Comparison of ENCODE assay signal across 14 cellular contexts in genomic region chr7:39650676-39651075, GRCh38. TPM values are rescaled to one million over a fixed set of nuclear protein-coding genes. Genes with fewer than 3 reads are reported as not detected.
DNase-seq lines count a peak whose midpoint lies in the region; ATAC-seq, FAIRE-seq and TF ChIP-seq lines count a peak whose summit lies in the region.
"Had no signal": no experiment of that assay in that cellular context is flagged by ENCODE, and none has a peak within 500 bp of the region (broad histone marks: within the 10 kb centered on the region; RNA-seq: fewer than 3 reads in every experiment).

No MANE protein-coding gene starts in this region.

- H2AFZ ChIP-seq in endothelial cell of umbilical vein (ENCODE audit: low read depth, low read length), result no peak overlapping the region

- H3K36me3 ChIP-seq in endothelial cell of umbilical vein (ENCODE audit: control insufficient read depth in 2 of 2, extremely low read depth in 1 of 2, insufficient read depth in 2 of 2, low read length in 2 of 2) (peaks cover 0 to 5% of the 10 kb centered on the region in 2 experiments), aorta (ENCODE audit: control insufficient read depth in 1 of 2, insufficient read depth in 2 of 2, low read length in 1 of 2) (no peaks in the 10 kb centered on the region)

- no peak overlapping the region for H3K9ac ChIP-seq in endothelial cell of umbilical vein (replicated peaks; ENCODE audit: extremely low read depth, insufficient read depth, low read length)

- H3K4me2 ChIP-seq in endothelial cell of umbilical vein (ENCODE audit: insufficient read depth, low read length), result no peak overlapping the region

- CTCF ChIA-PET in endothelial cell of umbilical vein (lab: Charles Lee), result interaction anchor here (1.0 to 3.6 kb wide), 6 partner anchors 9 to 70 kb away, joined by 3 to 18 read pairs (median 3); no protein-coding TSS in a partner anchor

- peaks cover 96% of the 10 kb centered on the region for H3K79me2 ChIP-seq in endothelial cell of umbilical vein (ENCODE audit: control insufficient read depth, insufficient read depth, low read length)

- H4K20me1 ChIP-seq in endothelial cell of umbilical vein (replicated peaks; ENCODE audit: control insufficient read depth, extremely low read depth, insufficient read depth, low read length), result peaks cover 30% of the 10 kb centered on the region

- H3K9me3 ChIP-seq in endothelial cell of umbilical vein (replicated peaks; ENCODE audit: control insufficient read depth, insufficient read depth, low read length) (no peaks in the 10 kb centered on the region), aorta (ENCODE audit: control insufficient read depth, low read length) (peaks cover 1% of the 10 kb centered on the region)

- no TSS peak for BruUV-seq in endothelial cell of umbilical vein (replicated peaks; lab: Mats Ljungman, UMichigan)

- H3K27me3 ChIP-seq in endothelial cell of umbilical vein (ENCODE audit: control insufficient read depth in 2 of 2, insufficient read depth in 2 of 2, low read length in 2 of 2), result no peaks in the 10 kb centered on the region
- H3K27me3 ChIP-seq in aorta (ENCODE audit: control insufficient read depth in 1 of 2, insufficient read depth in 2 of 2, low read length in 1 of 2), result no peaks in the 10 kb centered on the region

- H3K27ac ChIP-seq in endothelial cell of umbilical vein (ENCODE audit: insufficient read depth, low read depth, low read length) (no peak overlapping the region), aorta (ENCODE audit: low read depth in 1 of 2, low read length in 2 of 2) (no peak overlapping the region)

- H3K4me3 ChIP-seq in endothelial cell of umbilical vein (replicated peaks in 1 of 3; ENCODE audit: insufficient read depth in 1 of 3, low read depth in 1 of 3, low read length in 3 of 3) (no peak overlapping the region), aorta (ENCODE audit: low read length in 2 of 2) (no peak overlapping the region)

- H3K9me1 ChIP-seq in endothelial cell of umbilical vein (replicated peaks; ENCODE audit: control insufficient read depth, extremely low read depth, insufficient read depth, low read length), result no peaks in the 10 kb centered on the region

- POLR2A ChIA-PET in endothelial cell of umbilical vein (lab: Charles Lee), result no interaction called here

- H3K4me1 ChIP-seq in endothelial cell of umbilical vein (ENCODE audit: control insufficient read depth, extremely low read depth, insufficient read depth, low read length) (peaks cover 10% of the 10 kb centered on the region), aorta (ENCODE audit: control insufficient read depth in 1 of 2, insufficient read depth in 2 of 2, low read length in 2 of 2) (no peaks in the 10 kb centered on the region)

- DNase-seq in Right ventricle myocardium inferior (ENCODE audit: missing footprints) (no peak), cardiac septum (ENCODE audit: low spot score) (no peak), endothelial cell of umbilical vein (ENCODE audit: low read depth, low spot score) (peak; percentile 26), medulla oblongata (ENCODE audit: extremely low spot score) (peak; percentile 14), aorta (peak in 1 of 2 donors; percentile 49)
- DNase-seq in effector CD8-positive, alpha-beta T cell (lab: John Stamatoyannopoulos, UW), result no peak
- no peak for DNase-seq in activated effector memory CD4-positive, alpha-beta T cell treated with anti-CD3 and anti-CD28 coated beads, Interleukin-2, amount 50 U/mL, for 16 hours
- DNase-seq: activated naive CD4-positive, alpha-beta T cell treated with Interleukin-2 at 50 U/mL for 16 hours; PC-3; T-helper 9 cell had no signal

- 49 to 50% methylated on average over 4 of the region's 4 CpGs for WGBS in aorta, 2 donors

- intact Hi-C loops in Right ventricle myocardium inferior (cut with DNase I) (no loop called here), cardiac septum (cut with DNase I) (no loop called here), endothelial cell of umbilical vein (cut with micrococcal nuclease) (loop anchor here (2.0 kb wide), 1 partner anchor 70 kb away; no protein-coding TSS in a partner anchor), aorta (cut with DNase I) (no loop called here)

- TF ChIP-seq POLR2A in endothelial cell of umbilical vein (IDR thresholded peaks at IDR 0.05; ENCODE audit: low read depth, low read length), result no peak

- dilution Hi-C loops in endothelial cell of umbilical vein (cut with MboI; ENCODE audit: extremely low pct_ligation_motif_present, low sequenced_read_pairs), result no loop called here

- no peak for FAIRE-seq in endothelial cell of umbilical vein (lab: Jason Lieb, UNC)
- FAIRE-seq: A204.1, D721Med, GM19239 had no signal

- ATAC-seq in Right ventricle myocardium inferior, result peak; percentile 91
- ATAC-seq in aorta (ENCODE audit: low FRiP score), result peak; percentile 76
- ATAC-seq in HG03342 (IDR thresholded peaks at IDR 0.05; ENCODE audit: unreplicated experiment), result no peak
- ATAC-seq: PC-3 had no signal

- no peak for TF ChIP-seq CTCF in endothelial cell of umbilical vein (IDR thresholded peaks at IDR 0.05; ENCODE audit: extremely low read depth in 1 of 2, insufficient read depth in 1 of 2, low read depth in 1 of 2, low read length in 2 of 2)

TF ChIP-seq in endothelial cell of umbilical vein, 7 proteins besides CTCF, POLR2A, EP300 and RAD21:
- TF ChIP-seq EZH2 (IDR thresholded peaks at IDR 0.05; ENCODE audit: borderline replicate concordance, low read depth, low read length, severe bottlenecking) (no peak), MYC (IDR thresholded peaks at IDR 0.05; ENCODE audit: low read depth, low read length) (no peak), MAX (IDR thresholded peaks at IDR 0.05; ENCODE audit: insufficient read depth, insufficient read length) (no peak), GATA2 (IDR thresholded peaks at IDR 0.05; ENCODE audit: insufficient read depth, insufficient read length, low read depth, low read length) (no peak), POLR2AphosphoS5 (IDR thresholded peaks at IDR 0.05; ENCODE audit: insufficient read depth, low read depth, low read length) (peak; percentile 24), JUN (IDR thresholded peaks at IDR 0.05; ENCODE audit: borderline replicate concordance, insufficient read depth, insufficient read length, low read depth) (no peak), FOS (IDR thresholded peaks at IDR 0.05; ENCODE audit: borderline replicate concordance, insufficient read depth, low read length) (no peak)

RNA-seq across cellular contexts. Expression of gene RALA, which starts 27.3 kb away (rescaled TPM):
- total RNA-seq in Right ventricle myocardium inferior (35.7 TPM), cardiac septum (20.7 TPM), endothelial cell of umbilical vein (181 and 191 TPM in 2 replicates), aorta (10 to 100 TPM; 16.4 to 22.1 TPM)
- polyA plus RNA-seq in endothelial cell of umbilical vein (81.8 and 91.1 TPM in 2 replicates), aorta (10 to 100 TPM in 1 of 2 donors, 1 to 10 TPM in 1; 9.6 to 27.2 TPM)
- polyA plus RNA-seq in endothelial cell of umbilical vein (2011; cell fraction: cytosol; rRNA removed), result 88.8 and 97.8 TPM in 2 replicates
- polyA plus RNA-seq in endothelial cell of umbilical vein (2011; cell fraction: nucleus; rRNA removed), result 67.4 and 76.6 TPM in 2 replicates
- 171 and 184 TPM in 2 replicates for polyA plus RNA-seq in endothelial cell of umbilical vein (2012)
- 195 and 198 TPM in 2 replicates for polyA minus RNA-seq in endothelial cell of umbilical vein
- 25.4 TPM for polyA minus RNA-seq in endothelial cell of umbilical vein (2011; cell fraction: cytosol; rRNA and poly(A)+ RNA removed)
- 138 and 223 TPM in 2 replicates for polyA minus RNA-seq in endothelial cell of umbilical vein (2011; cell fraction: nucleus; rRNA and poly(A)+ RNA removed)

Comparison
In these comparisons a context has a peak if more than half of its experiments do, and no peak if none do; other contexts are left out.
1. DNase-seq: peak in endothelial cell of umbilical vein (single experiment) and medulla oblongata (single experiment); none in Right ventricle myocardium inferior (single experiment), cardiac septum (single experiment), effector CD8-positive, alpha-beta T cell (single experiment) and activated effector memory CD4-positive, alpha-beta T cell treated with anti-CD3 and anti-CD28 coated beads, Interleukin-2, amount 50 U/mL, for 16 hours (single experiment).